29 cellular contexts compared by ENCODE assay signal in the genomic region with DNA sequence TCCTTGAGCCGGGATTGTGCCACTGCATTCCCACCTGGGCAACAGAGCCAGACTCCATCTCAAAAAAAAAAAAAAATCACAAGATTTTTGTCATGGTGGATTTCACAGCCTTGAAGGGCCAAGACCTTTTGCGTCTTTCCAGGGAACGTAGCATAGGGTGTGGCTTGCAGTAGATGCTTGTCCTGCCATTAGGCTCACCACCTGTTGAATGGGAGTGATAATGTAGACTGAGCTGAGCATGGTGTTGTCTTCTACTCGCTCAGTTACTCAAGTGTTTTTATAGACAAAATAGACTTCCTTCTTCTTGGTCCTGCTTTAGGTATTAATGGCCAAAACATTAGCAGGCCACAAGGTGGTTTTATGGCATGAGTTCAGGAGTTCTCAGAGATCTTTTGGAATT.
"Had no signal": no experiment of that assay in that cellular context is flagged by ENCODE, and none has a peak within 500 bp of the region (broad histone marks: within the 10 kb centered on the region; RNA-seq: fewer than 3 reads in every experiment).

No MANE protein-coding gene starts in this region.

- H3K27me3 ChIP-seq: esophagus squamous epithelium, heart right ventricle, left lung, ovary, spleen, stomach, thyroid gland, vagina had no signal

- H3K27me3 Mint-ChIP-seq: naive B cell; stimulated activated naive B cell treated with anti-CD40 and anti-IgM and Interleukin-4, amounts not matched to agents 10 μg/mL and 1 μg/mL and 100 μg/mL, for 72 hours had no signal

- H3K9me3 ChIP-seq: esophagus squamous epithelium, heart right ventricle, left lung, mucosa of descending colon, ovary, psoas muscle, spleen, stomach, thyroid gland, vagina had no signal

- H3K27ac ChIP-seq: coronary artery, esophagus squamous epithelium, heart right ventricle, left lung, ovary, psoas muscle, skin epidermis, spleen, stomach, thyroid gland, vagina had no signal

- ATAC-seq: heart right ventricle; left cardiac atrium; left lung; mucosa of descending colon; psoas muscle; right cardiac atrium; stimulated activated naive B cell treated with anti-CD40 and anti-IgM and Interleukin-4, amounts not matched to agents 10 μg/mL and 1 μg/mL and 100 μg/mL, for 72 hours had no signal

- H3K9me3 Mint-ChIP-seq: mesothelial cell of epicardium; naive B cell; nephron progenitor cell; stimulated activated naive B cell treated with anti-CD40 and anti-IgM and Interleukin-4, amounts not matched to agents 10 μg/mL and 1 μg/mL and 100 μg/mL, for 72 hours had no signal

- H3K27ac Mint-ChIP-seq: mesothelial cell of epicardium had no signal

- DNase-seq: dermis blood vessel endothelial cell; effector memory CD4-positive, alpha-beta T cell; erythroblast; esophagus squamous epithelium; foreskin melanocyte; glutamatergic neuron; heart right ventricle; hippocampal formation; left cardiac atrium; left lung; mesenchymal stem cell; mucosa of descending colon; naive B cell; nephron progenitor cell; occipital lobe; ovary; posterior cingulate gyrus; psoas muscle; right cardiac atrium; spleen; stimulated activated CD4-positive, alpha-beta T cell treated with anti-CD3 and anti-CD28 coated beads, Interleukin-4, amount 100 ng/mL, for 4 hours; stimulated activated naive B cell treated with anti-CD40 and anti-IgM and Interleukin-4, amounts not matched to agents 10 μg/mL and 1 μg/mL and 100 μg/mL, for 72 hours; stomach; thyroid gland; trophoblast cell had no signal

- H3K4me3 Mint-ChIP-seq: mesothelial cell of epicardium; naive B cell; nephron progenitor cell; stimulated activated naive B cell treated with anti-CD40 and anti-IgM and Interleukin-4, amounts not matched to agents 10 μg/mL and 1 μg/mL and 100 μg/mL, for 72 hours had no signal

- H3K36me3 ChIP-seq: ovary had no signal

- H3K4me3 ChIP-seq: coronary artery, esophagus squamous epithelium, heart right ventricle, left lung, mucosa of descending colon, ovary, psoas muscle, skin epidermis, spleen, stomach, thyroid gland, vagina had no signal
